In the genomic region with DNA sequence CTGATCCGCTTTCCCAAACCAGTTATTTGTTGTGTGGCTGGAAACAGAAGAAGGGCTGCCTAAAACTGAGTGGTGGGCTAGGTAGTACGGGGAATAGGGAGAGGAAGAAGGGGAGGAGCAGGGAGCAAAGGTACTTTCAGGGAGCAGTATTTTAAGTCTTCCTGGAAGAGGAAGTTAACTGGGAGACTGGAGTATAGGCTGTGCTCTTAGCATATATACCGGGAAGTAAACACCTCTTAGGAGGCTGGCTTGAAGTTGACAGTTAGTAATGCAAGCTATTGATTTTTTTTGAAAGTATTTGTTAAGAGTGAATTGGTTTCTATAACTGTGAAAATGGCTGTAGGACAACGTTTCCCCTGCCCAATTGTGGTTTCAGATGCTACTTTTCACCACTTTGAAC, we compare ENCODE assay signal across 1 cellular context.
TF ChIP-seq lines count a peak whose summit lies in the region.

No MANE protein-coding gene starts in this region.

TF ChIP-seq in WTC11, 78 proteins besides CTCF, POLR2A, EP300 and RAD21 (continued from another document):
- no peak for TF ChIP-seq EMX1 (CRISPR knock-in tag; IDR thresholded peaks at IDR 0.05)
- TF ChIP-seq, protein P1, sequence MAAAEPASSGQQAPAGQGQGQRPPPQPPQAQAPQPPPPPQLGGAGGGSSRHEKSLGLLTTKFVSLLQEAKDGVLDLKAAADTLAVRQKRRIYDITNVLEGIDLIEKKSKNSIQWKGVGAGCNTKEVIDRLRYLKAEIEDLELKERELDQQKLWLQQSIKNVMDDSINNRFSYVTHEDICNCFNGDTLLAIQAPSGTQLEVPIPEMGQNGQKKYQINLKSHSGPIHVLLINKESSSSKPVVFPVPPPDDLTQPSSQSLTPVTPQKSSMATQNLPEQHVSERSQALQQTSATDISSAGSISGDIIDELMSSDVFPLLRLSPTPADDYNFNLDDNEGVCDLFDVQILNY (CRISPR knock-in tag; IDR thresholded peaks at IDR 0.05) = no peak
- TF ChIP-seq, protein P2, sequence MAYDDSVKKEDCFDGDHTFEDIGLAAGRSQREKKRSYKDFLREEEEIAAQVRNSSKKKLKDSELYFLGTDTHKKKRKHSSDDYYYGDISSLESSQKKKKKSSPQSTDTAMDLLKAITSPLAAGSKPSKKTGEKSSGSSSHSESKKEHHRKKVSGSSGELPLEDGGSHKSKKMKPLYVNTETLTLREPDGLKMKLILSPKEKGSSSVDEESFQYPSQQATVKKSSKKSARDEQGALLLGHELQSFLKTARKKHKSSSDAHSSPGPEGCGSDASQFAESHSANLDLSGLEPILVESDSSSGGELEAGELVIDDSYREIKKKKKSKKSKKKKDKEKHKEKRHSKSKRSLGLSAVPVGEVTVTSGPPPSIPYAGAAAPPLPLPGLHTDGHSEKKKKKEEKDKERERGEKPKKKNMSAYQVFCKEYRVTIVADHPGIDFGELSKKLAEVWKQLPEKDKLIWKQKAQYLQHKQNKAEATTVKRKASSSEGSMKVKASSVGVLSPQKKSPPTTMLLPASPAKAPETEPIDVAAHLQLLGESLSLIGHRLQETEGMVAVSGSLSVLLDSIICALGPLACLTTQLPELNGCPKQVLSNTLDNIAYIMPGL (CRISPR knock-in tag; IDR thresholded peaks at IDR 0.05) = no peak
- no peak for TF ChIP-seq KAT7 (CRISPR knock-in tag; IDR thresholded peaks at IDR 0.05; ENCODE audit: borderline replicate concordance)
- TF ChIP-seq, protein P3, sequence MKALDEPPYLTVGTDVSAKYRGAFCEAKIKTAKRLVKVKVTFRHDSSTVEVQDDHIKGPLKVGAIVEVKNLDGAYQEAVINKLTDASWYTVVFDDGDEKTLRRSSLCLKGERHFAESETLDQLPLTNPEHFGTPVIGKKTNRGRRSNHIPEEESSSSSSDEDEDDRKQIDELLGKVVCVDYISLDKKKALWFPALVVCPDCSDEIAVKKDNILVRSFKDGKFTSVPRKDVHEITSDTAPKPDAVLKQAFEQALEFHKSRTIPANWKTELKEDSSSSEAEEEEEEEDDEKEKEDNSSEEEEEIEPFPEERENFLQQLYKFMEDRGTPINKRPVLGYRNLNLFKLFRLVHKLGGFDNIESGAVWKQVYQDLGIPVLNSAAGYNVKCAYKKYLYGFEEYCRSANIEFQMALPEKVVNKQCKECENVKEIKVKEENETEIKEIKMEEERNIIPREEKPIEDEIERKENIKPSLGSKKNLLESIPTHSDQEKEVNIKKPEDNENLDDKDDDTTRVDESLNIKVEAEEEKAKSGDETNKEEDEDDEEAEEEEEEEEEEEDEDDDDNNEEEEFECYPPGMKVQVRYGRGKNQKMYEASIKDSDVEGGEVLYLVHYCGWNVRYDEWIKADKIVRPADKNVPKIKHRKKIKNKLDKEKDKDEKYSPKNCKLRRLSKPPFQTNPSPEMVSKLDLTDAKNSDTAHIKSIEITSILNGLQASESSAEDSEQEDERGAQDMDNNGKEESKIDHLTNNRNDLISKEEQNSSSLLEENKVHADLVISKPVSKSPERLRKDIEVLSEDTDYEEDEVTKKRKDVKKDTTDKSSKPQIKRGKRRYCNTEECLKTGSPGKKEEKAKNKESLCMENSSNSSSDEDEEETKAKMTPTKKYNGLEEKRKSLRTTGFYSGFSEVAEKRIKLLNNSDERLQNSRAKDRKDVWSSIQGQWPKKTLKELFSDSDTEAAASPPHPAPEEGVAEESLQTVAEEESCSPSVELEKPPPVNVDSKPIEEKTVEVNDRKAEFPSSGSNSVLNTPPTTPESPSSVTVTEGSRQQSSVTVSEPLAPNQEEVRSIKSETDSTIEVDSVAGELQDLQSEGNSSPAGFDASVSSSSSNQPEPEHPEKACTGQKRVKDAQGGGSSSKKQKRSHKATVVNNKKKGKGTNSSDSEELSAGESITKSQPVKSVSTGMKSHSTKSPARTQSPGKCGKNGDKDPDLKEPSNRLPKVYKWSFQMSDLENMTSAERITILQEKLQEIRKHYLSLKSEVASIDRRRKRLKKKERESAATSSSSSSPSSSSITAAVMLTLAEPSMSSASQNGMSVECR (CRISPR knock-in tag; IDR thresholded peaks at IDR 0.05; ENCODE audit: borderline replicate concordance) = no peak
- TF ChIP-seq, protein P4, sequence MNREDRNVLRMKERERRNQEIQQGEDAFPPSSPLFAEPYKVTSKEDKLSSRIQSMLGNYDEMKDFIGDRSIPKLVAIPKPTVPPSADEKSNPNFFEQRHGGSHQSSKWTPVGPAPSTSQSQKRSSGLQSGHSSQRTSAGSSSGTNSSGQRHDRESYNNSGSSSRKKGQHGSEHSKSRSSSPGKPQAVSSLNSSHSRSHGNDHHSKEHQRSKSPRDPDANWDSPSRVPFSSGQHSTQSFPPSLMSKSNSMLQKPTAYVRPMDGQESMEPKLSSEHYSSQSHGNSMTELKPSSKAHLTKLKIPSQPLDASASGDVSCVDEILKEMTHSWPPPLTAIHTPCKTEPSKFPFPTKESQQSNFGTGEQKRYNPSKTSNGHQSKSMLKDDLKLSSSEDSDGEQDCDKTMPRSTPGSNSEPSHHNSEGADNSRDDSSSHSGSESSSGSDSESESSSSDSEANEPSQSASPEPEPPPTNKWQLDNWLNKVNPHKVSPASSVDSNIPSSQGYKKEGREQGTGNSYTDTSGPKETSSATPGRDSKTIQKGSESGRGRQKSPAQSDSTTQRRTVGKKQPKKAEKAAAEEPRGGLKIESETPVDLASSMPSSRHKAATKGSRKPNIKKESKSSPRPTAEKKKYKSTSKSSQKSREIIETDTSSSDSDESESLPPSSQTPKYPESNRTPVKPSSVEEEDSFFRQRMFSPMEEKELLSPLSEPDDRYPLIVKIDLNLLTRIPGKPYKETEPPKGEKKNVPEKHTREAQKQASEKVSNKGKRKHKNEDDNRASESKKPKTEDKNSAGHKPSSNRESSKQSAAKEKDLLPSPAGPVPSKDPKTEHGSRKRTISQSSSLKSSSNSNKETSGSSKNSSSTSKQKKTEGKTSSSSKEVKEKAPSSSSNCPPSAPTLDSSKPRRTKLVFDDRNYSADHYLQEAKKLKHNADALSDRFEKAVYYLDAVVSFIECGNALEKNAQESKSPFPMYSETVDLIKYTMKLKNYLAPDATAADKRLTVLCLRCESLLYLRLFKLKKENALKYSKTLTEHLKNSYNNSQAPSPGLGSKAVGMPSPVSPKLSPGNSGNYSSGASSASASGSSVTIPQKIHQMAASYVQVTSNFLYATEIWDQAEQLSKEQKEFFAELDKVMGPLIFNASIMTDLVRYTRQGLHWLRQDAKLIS (CRISPR knock-in tag; IDR thresholded peaks at IDR 0.05; ENCODE audit: borderline replicate concordance) = no peak
- TF ChIP-seq, protein P5, sequence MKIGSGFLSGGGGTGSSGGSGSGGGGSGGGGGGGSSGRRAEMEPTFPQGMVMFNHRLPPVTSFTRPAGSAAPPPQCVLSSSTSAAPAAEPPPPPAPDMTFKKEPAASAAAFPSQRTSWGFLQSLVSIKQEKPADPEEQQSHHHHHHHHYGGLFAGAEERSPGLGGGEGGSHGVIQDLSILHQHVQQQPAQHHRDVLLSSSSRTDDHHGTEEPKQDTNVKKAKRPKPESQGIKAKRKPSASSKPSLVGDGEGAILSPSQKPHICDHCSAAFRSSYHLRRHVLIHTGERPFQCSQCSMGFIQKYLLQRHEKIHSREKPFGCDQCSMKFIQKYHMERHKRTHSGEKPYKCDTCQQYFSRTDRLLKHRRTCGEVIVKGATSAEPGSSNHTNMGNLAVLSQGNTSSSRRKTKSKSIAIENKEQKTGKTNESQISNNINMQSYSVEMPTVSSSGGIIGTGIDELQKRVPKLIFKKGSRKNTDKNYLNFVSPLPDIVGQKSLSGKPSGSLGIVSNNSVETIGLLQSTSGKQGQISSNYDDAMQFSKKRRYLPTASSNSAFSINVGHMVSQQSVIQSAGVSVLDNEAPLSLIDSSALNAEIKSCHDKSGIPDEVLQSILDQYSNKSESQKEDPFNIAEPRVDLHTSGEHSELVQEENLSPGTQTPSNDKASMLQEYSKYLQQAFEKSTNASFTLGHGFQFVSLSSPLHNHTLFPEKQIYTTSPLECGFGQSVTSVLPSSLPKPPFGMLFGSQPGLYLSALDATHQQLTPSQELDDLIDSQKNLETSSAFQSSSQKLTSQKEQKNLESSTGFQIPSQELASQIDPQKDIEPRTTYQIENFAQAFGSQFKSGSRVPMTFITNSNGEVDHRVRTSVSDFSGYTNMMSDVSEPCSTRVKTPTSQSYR (CRISPR knock-in tag; IDR thresholded peaks at IDR 0.05) = no peak
- no peak for TF ChIP-seq ZNF423 (CRISPR knock-in tag; IDR thresholded peaks at IDR 0.05)
- TF ChIP-seq, protein P6, sequence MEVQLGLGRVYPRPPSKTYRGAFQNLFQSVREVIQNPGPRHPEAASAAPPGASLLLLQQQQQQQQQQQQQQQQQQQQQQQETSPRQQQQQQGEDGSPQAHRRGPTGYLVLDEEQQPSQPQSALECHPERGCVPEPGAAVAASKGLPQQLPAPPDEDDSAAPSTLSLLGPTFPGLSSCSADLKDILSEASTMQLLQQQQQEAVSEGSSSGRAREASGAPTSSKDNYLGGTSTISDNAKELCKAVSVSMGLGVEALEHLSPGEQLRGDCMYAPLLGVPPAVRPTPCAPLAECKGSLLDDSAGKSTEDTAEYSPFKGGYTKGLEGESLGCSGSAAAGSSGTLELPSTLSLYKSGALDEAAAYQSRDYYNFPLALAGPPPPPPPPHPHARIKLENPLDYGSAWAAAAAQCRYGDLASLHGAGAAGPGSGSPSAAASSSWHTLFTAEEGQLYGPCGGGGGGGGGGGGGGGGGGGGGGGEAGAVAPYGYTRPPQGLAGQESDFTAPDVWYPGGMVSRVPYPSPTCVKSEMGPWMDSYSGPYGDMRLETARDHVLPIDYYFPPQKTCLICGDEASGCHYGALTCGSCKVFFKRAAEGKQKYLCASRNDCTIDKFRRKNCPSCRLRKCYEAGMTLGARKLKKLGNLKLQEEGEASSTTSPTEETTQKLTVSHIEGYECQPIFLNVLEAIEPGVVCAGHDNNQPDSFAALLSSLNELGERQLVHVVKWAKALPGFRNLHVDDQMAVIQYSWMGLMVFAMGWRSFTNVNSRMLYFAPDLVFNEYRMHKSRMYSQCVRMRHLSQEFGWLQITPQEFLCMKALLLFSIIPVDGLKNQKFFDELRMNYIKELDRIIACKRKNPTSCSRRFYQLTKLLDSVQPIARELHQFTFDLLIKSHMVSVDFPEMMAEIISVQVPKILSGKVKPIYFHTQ (CRISPR knock-in tag; IDR thresholded peaks at IDR 0.05) = no peak
- TF ChIP-seq GABPB1 (CRISPR knock-in tag; IDR thresholded peaks at IDR 0.05) = no peak
TF ChIP-seq in WTC11: peak in this region for 0.
